ENCODE assay signal across 1 cellular context in the genomic region with DNA sequence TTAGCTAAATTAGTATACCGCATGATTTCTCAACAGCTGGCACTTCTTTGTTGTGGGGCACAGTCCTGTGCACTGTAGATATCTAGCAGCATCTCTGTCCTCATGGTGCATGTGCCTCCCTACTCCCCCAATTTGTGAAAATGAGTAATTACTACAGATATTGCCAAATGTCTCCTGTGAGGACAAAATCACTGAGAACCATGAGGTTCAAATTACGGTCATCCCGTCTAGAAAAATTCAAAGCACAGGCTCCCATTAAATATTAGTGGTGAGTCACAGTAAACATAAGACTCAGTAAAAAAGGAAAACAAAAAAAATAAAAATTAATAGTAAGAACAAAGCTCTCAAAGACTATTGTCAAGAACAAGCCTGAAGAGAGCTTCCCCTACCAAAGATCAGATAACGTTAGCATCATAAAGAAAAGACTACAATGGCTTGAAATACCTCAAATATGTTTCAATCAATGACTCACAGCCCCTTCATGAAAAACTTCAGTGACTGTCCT.
TF ChIP-seq lines count a peak whose summit lies in the region.

No MANE protein-coding gene starts in this region.

TF ChIP-seq in IMR-90, 13 proteins besides CTCF, POLR2A, EP300 and RAD21 (continued from another document):
- TF ChIP-seq MAFK (IDR thresholded peaks at IDR 0.05; ENCODE audit: low read depth, low read length) (no peak), BHLHE40 (IDR thresholded peaks at IDR 0.05; ENCODE audit: low read depth, low read length) (peak; percentile 81)
